ENCODE assay signal across 9 cellular contexts in genomic region chr19:54201172-54201701, GRCh38. TPM values are rescaled to one million over a fixed set of nuclear protein-coding genes. Genes with fewer than 3 reads are reported as not detected.
DNase-seq lines count a peak whose midpoint lies in the region; ATAC-seq and TF ChIP-seq lines count a peak whose summit lies in the region.
"Had no signal": no experiment of that assay in that cellular context is flagged by ENCODE, and none has a peak within 500 bp of the region (broad histone marks: within the 10 kb centered on the region; RNA-seq: fewer than 3 reads in every experiment).

No MANE protein-coding gene starts in this region.

- no peak for TF ChIP-seq POLR2A in sigmoid colon (IDR thresholded peaks at IDR 0.05)

- intact Hi-C loops in sigmoid colon (cut with DNase I) = loop anchor here (5.0 to 10.0 kb wide), 2 partner anchors 39 to 264 kb away; partner anchors contain the start of gene LENG9

- no peak overlapping the region for H2AFZ ChIP-seq in SU-DHL-6 (ENCODE audit: low read depth, low read length, severe bottlenecking)

- no peaks in the 10 kb centered on the region for H3K9me2 ChIP-seq in SU-DHL-6 (replicated peaks; ENCODE audit: insufficient read depth, low read length)

- no peaks in the 10 kb centered on the region for H3K27me3 ChIP-seq in SU-DHL-6 (ENCODE audit: low read length)
- no peaks in the 10 kb centered on the region for H3K27me3 ChIP-seq in sigmoid colon

- H3K79me2 ChIP-seq in SU-DHL-6 (ENCODE audit: insufficient read depth, low read length) = peaks cover 58% of the 10 kb centered on the region

- peaks cover 40% of the 10 kb centered on the region for H3F3A ChIP-seq in SU-DHL-6 (ENCODE audit: insufficient read depth)

- DNase-seq in fibroblast of peridontal ligament (ENCODE audit: extremely low read depth) (peak; percentile 20), sigmoid colon (no peak), NCI-H1048 (lab: John Stamatoyannopoulos, UW) (no peak), NCI-H187 treated with DMSO at 0.1 percent for 48 hours (lab: John Stamatoyannopoulos, UW) (no peak)

- 1 to 4% methylated on average over 28 of the region's 28 CpGs for WGBS in sigmoid colon, 2 donors

- no peak for TF ChIP-seq EP300 in sigmoid colon (IDR thresholded peaks at IDR 0.05)

- peak overlapping the region; percentile 88 for H3K4me3 ChIP-seq in SU-DHL-6 (ENCODE audit: insufficient read depth, low read length, poor library complexity, severe bottlenecking)
- H3K4me3 ChIP-seq in sigmoid colon = peak overlapping the region; percentile 60 to 64 (median 63)

- peaks cover 38% of the 10 kb centered on the region for H3K36me3 ChIP-seq in SU-DHL-6 (ENCODE audit: low read length)
- H3K36me3 ChIP-seq in sigmoid colon = peaks cover 14 to 48% (median 26%) of the 10 kb centered on the region in 4 donors

- TF ChIP-seq CTCF in SU-DHL-6 (IDR thresholded peaks at IDR 0.05; ENCODE audit: insufficient read depth, low read length, poor library complexity, severe bottlenecking) (no peak), sigmoid colon (IDR thresholded peaks at IDR 0.05) (no peak)

- H3K27ac ChIP-seq in SU-DHL-6 (ENCODE audit: low read depth, low read length) (peak overlapping the region; percentile 85), sigmoid colon (peak overlapping the region; percentile 90 to 96 (median 92))

- H3K9ac ChIP-seq in SU-DHL-6 (ENCODE audit: low read length) = peak overlapping the region; percentile 94

- H3K9me3 ChIP-seq in SU-DHL-6 (ENCODE audit: insufficient read depth, low read length) (no peaks in the 10 kb centered on the region), sigmoid colon (no peaks in the 10 kb centered on the region)

- peak; percentile 5 for ATAC-seq in GM18511 (IDR thresholded peaks at IDR 0.05; ENCODE audit: unreplicated experiment)
- ATAC-seq in HG03025 (IDR thresholded peaks at IDR 0.05; ENCODE audit: low FRiP score, unreplicated experiment) = no peak
- ATAC-seq in GM18519 (IDR thresholded peaks at IDR 0.05; ENCODE audit: low FRiP score, unreplicated experiment) = no peak

- H3K4me1 ChIP-seq in sigmoid colon = peaks cover 0 to 57% (median 54%) of the 10 kb centered on the region in 4 donors

- peak overlapping the region; percentile 79 for H3K4me2 ChIP-seq in SU-DHL-6 (ENCODE audit: low read depth, low read length, poor library complexity, severe bottlenecking)

- H4K20me1 ChIP-seq in SU-DHL-6 (ENCODE audit: low read depth, low read length) = peaks cover 41% of the 10 kb centered on the region

RNA-seq across cellular contexts. Expression of gene RPS9, which starts 0.6 kb away (rescaled TPM):
- 1,000 to 10,000 TPM; 2,139 to 2,970 (median 2,693) TPM for total RNA-seq in sigmoid colon
- polyA plus RNA-seq in sigmoid colon = 1,000 to 10,000 TPM; 3,254 to 5,599 (median 3,699) TPM

RNA-seq across cellular contexts. Expression of gene TSEN34, which starts 10.1 kb away (rescaled TPM):
- total RNA-seq in sigmoid colon = 10 to 100 TPM; 41.5 to 80.9 (median 53.2) TPM
- polyA plus RNA-seq in sigmoid colon = 10 to 100 TPM; 47.3 to 61.9 (median 52.5) TPM

RNA-seq across cellular contexts. Expression of gene MBOAT7, which starts 11.9 kb away (rescaled TPM):
- total RNA-seq in sigmoid colon = 10 to 100 TPM; 20.1 to 49.7 (median 31.0) TPM
- 10 to 100 TPM; 15.0 to 79.7 (median 16.0) TPM for polyA plus RNA-seq in sigmoid colon

RNA-seq across cellular contexts. Expression of gene LILRB3, which starts 21.6 kb away (rescaled TPM):
- 10 to 100 TPM; 12.5 to 19.3 (median 16.8) TPM for total RNA-seq in sigmoid colon
- 1 to 10 TPM; 4.2 to 7.2 (median 4.9) TPM for polyA plus RNA-seq in sigmoid colon
- total RNA-seq: myocyte had no signal

RNA-seq across cellular contexts. Expression of gene TMC4, which starts 28.3 kb away (rescaled TPM):
- 1 to 10 TPM in 1 of 4 donors, under 1 TPM in 1, not detected in 2; 0.66 to 1.4 TPM for total RNA-seq in sigmoid colon
- polyA plus RNA-seq in sigmoid colon = 10 to 100 TPM; 13.9 to 55.4 (median 25.2) TPM
